ENCODE assay signal across 1 cellular context in genomic region chr5:172857982-172858381, GRCh38.
TF ChIP-seq lines count a peak whose summit lies in the region.

No MANE protein-coding gene starts in this region.

TF ChIP-seq in IMR-90, 13 proteins besides CTCF, POLR2A, EP300 and RAD21 (continued from another document):
- TF ChIP-seq ELK1 (IDR thresholded peaks at IDR 0.05; ENCODE audit: borderline replicate concordance, low read depth, low read length) = no peak
- TF ChIP-seq CHD1 (IDR thresholded peaks at IDR 0.05; ENCODE audit: low read depth, low read length) = no peak
- TF ChIP-seq SMC3 (IDR thresholded peaks at IDR 0.05; ENCODE audit: low read depth, low read length) = no peak
- TF ChIP-seq FOS (IDR thresholded peaks at IDR 0.05; ENCODE audit: low read depth, low read length) = no peak
- no peak for TF ChIP-seq CEBPB (IDR thresholded peaks at IDR 0.05; ENCODE audit: low read depth, low read length)
- TF ChIP-seq USF2 (IDR thresholded peaks at IDR 0.05; ENCODE audit: low read depth, low read length) = no peak
- TF ChIP-seq NFE2L2 (IDR thresholded peaks at IDR 0.05; ENCODE audit: low read depth, low read length) = no peak
- TF ChIP-seq MAZ (IDR thresholded peaks at IDR 0.05; ENCODE audit: borderline replicate concordance, low read depth, low read length) = no peak
- no peak for TF ChIP-seq RFX5 (IDR thresholded peaks at IDR 0.05; ENCODE audit: low read depth, low read length)
- TF ChIP-seq BHLHE40 (IDR thresholded peaks at IDR 0.05; ENCODE audit: low read depth, low read length) = no peak
- TF ChIP-seq MXI1 (IDR thresholded peaks at IDR 0.05; ENCODE audit: borderline replicate concordance, low read depth, low read length) = no peak
